In genomic region chr2:74530239-74531161, GRCh38 we compare ENCODE assay signal across 8 cellular contexts. TPM values are rescaled to one million over a fixed set of nuclear protein-coding genes. Genes with fewer than 3 reads are reported as not detected.
A peak's percentile ranks its signal among the peaks of the same experiment; 100 is the strongest.
DNase-seq lines count a peak whose midpoint lies in the region; ATAC-seq and TF ChIP-seq lines count a peak whose summit lies in the region.

No MANE protein-coding gene starts in this region.

- peak overlapping the region; percentile 98 for H3K4me3 ChIP-seq in fibroblast of pulmonary artery (replicated peaks; ENCODE audit: low read depth, low read length)

- no peaks in the 10 kb centered on the region for H3K4me1 ChIP-seq in foreskin keratinocyte

- no peaks in the 10 kb centered on the region for H3K27me3 ChIP-seq in foreskin keratinocyte

- DNase-seq in GM10266 (ENCODE audit: extremely low spot score) (peak; percentile 84), HCEC 1CT (peak; percentile 55), NCI-H146 (lab: John Stamatoyannopoulos, UW) (peak; percentile 53), fibroblast of pulmonary artery (ENCODE audit: low read depth) (peak; percentile 54), neural crest cell (ENCODE audit: low read depth, low spot score) (peak; percentile 27), foreskin keratinocyte (no peak), NCI-H526 treated with DMSO at 0.1 percent for 48 hours (lab: John Stamatoyannopoulos, UW) (no peak)
- DNase-seq in activated T-helper 1 cell treated with anti-CD3 and anti-CD28 coated beads, Interleukin-12 subunit alpha, Interleukin-12 subunit beta, Interleukin-2, Interleukin-4 antibody, amounts not matched to agents 30 ng/mL and 10 ng/mL and 1 ng/mL, durations not matched to agents 14 hours and 24 hours and 36 hours (ENCODE audit: low spot score) = peak; percentile 42

- H3K9me3 Mint-ChIP-seq in activated T-helper 1 cell treated with anti-CD3 and anti-CD28 coated beads, Interleukin-12 subunit alpha, Interleukin-12 subunit beta, Interleukin-2, Interleukin-4 antibody, amounts not matched to agents 30 ng/mL and 10 ng/mL and 1 ng/mL, durations not matched to agents 14 hours and 24 hours and 36 hours = no peaks in the 10 kb centered on the region
- H3K9me3 Mint-ChIP-seq in neural crest cell = peaks cover 2% of the 10 kb centered on the region

- peak overlapping the region; percentile 95 for H3K27ac Mint-ChIP-seq in activated T-helper 1 cell treated with anti-CD3 and anti-CD28 coated beads, Interleukin-12 subunit alpha, Interleukin-12 subunit beta, Interleukin-2, Interleukin-4 antibody, amounts not matched to agents 30 ng/mL and 10 ng/mL and 1 ng/mL, durations not matched to agents 14 hours and 24 hours and 36 hours
- H3K27ac Mint-ChIP-seq in neural crest cell (ENCODE audit: unreplicated experiment) = peak overlapping the region; percentile 91

- H3K4me3 Mint-ChIP-seq in activated T-helper 1 cell treated with anti-CD3 and anti-CD28 coated beads, Interleukin-12 subunit alpha, Interleukin-12 subunit beta, Interleukin-2, Interleukin-4 antibody, amounts not matched to agents 30 ng/mL and 10 ng/mL and 1 ng/mL, durations not matched to agents 14 hours and 24 hours and 36 hours = peak overlapping the region; percentile 99
- peak overlapping the region; percentile 98 for H3K4me3 Mint-ChIP-seq in neural crest cell

- no peaks in the 10 kb centered on the region for H3K27me3 Mint-ChIP-seq in activated T-helper 1 cell treated with anti-CD3 and anti-CD28 coated beads, Interleukin-12 subunit alpha, Interleukin-12 subunit beta, Interleukin-2, Interleukin-4 antibody, amounts not matched to agents 30 ng/mL and 10 ng/mL and 1 ng/mL, durations not matched to agents 14 hours and 24 hours and 36 hours (ENCODE audit: insufficient read depth)
- peaks cover 3% of the 10 kb centered on the region for H3K27me3 Mint-ChIP-seq in neural crest cell (ENCODE audit: low read depth)

- peaks cover 49% of the 10 kb centered on the region for H3K4me1 Mint-ChIP-seq in activated T-helper 1 cell treated with anti-CD3 and anti-CD28 coated beads, Interleukin-12 subunit alpha, Interleukin-12 subunit beta, Interleukin-2, Interleukin-4 antibody, amounts not matched to agents 30 ng/mL and 10 ng/mL and 1 ng/mL, durations not matched to agents 14 hours and 24 hours and 36 hours (ENCODE audit: low read depth)
- peaks cover 39% of the 10 kb centered on the region for H3K4me1 Mint-ChIP-seq in neural crest cell

- TF ChIP-seq CTCF in GM10266 (IDR thresholded peaks at IDR 0.05; ENCODE audit: control insufficient read depth, insufficient read depth, low read depth, missing control alignments) = no peak
- TF ChIP-seq CTCF in fibroblast of pulmonary artery (IDR thresholded peaks at IDR 0.05; ENCODE audit: low read length, missing control alignments) = no peak
- TF ChIP-seq CTCF in neural crest cell (conservative IDR thresholded peaks at IDR 0.05) = no peak
- TF ChIP-seq CTCF in foreskin keratinocyte (conservative IDR thresholded peaks at IDR 0.05) = no peak

- H3K27ac ChIP-seq in foreskin keratinocyte = no peak overlapping the region

- H3K36me3 Mint-ChIP-seq in activated T-helper 1 cell treated with anti-CD3 and anti-CD28 coated beads, Interleukin-12 subunit alpha, Interleukin-12 subunit beta, Interleukin-2, Interleukin-4 antibody, amounts not matched to agents 30 ng/mL and 10 ng/mL and 1 ng/mL, durations not matched to agents 14 hours and 24 hours and 36 hours (ENCODE audit: low read depth) = peaks cover 56% of the 10 kb centered on the region
- peaks cover 17% of the 10 kb centered on the region for H3K36me3 Mint-ChIP-seq in neural crest cell (ENCODE audit: low read depth)

- intact Hi-C loops in activated T-helper 1 cell treated with anti-CD3 and anti-CD28 coated beads, Interleukin-12 subunit alpha, Interleukin-12 subunit beta, Interleukin-2, Interleukin-4 antibody, amounts not matched to agents 30 ng/mL and 10 ng/mL and 1 ng/mL, durations not matched to agents 14 hours and 24 hours and 36 hours (cut with micrococcal nuclease) = loop anchor here (1.0 to 2.0 kb wide), 3 partner anchors 18 to 196 kb away; partner anchors contain the start of gene DOK1

- ATAC-seq in foreskin keratinocyte = no peak

RNA-seq across cellular contexts. Expression of gene HTRA2, which starts 0.8 kb away (rescaled TPM):
- 57.0 and 57.3 TPM in 2 replicates for total RNA-seq in activated T-helper 1 cell treated with anti-CD3 and anti-CD28 coated beads, Interleukin-12 subunit alpha, Interleukin-12 subunit beta, Interleukin-2, Interleukin-4 antibody, amounts not matched to agents 30 ng/mL and 10 ng/mL and 1 ng/mL, durations not matched to agents 14 hours and 24 hours and 36 hours
- total RNA-seq in neural crest cell (44.7 and 45.4 TPM in 2 replicates), foreskin keratinocyte (35.6 and 37.1 TPM in 2 replicates)
- 39.8 and 40.3 TPM in 2 replicates for polyA plus RNA-seq in foreskin keratinocyte

RNA-seq across cellular contexts. Expression of gene AUP1, which starts 1.0 kb away (rescaled TPM):
- 178 and 187 TPM in 2 replicates for total RNA-seq in activated T-helper 1 cell treated with anti-CD3 and anti-CD28 coated beads, Interleukin-12 subunit alpha, Interleukin-12 subunit beta, Interleukin-2, Interleukin-4 antibody, amounts not matched to agents 30 ng/mL and 10 ng/mL and 1 ng/mL, durations not matched to agents 14 hours and 24 hours and 36 hours
- total RNA-seq in neural crest cell (110 and 113 TPM in 2 replicates), foreskin keratinocyte (138 and 144 TPM in 2 replicates)
- polyA plus RNA-seq in foreskin keratinocyte = 177 and 180 TPM in 2 replicates

RNA-seq across cellular contexts. Expression of gene DQX1, which starts 4.5 kb away (rescaled TPM):
- total RNA-seq in activated T-helper 1 cell treated with anti-CD3 and anti-CD28 coated beads, Interleukin-12 subunit alpha, Interleukin-12 subunit beta, Interleukin-2, Interleukin-4 antibody, amounts not matched to agents 30 ng/mL and 10 ng/mL and 1 ng/mL, durations not matched to agents 14 hours and 24 hours and 36 hours = 0.65 and 0.86 TPM in 2 replicates
- total RNA-seq in neural crest cell = 0.49 and 0.77 TPM in 2 replicates
- total RNA-seq in foreskin keratinocyte = 2.5 and 4.2 TPM in 2 replicates
- polyA plus RNA-seq in foreskin keratinocyte = 2.2 and 3.1 TPM in 2 replicates

RNA-seq across cellular contexts. Expression of gene TLX2, which starts 16.2 kb away (rescaled TPM):
- total RNA-seq in activated T-helper 1 cell treated with anti-CD3 and anti-CD28 coated beads, Interleukin-12 subunit alpha, Interleukin-12 subunit beta, Interleukin-2, Interleukin-4 antibody, amounts not matched to agents 30 ng/mL and 10 ng/mL and 1 ng/mL, durations not matched to agents 14 hours and 24 hours and 36 hours = 1.2 and 1.5 TPM in 2 replicates
- total RNA-seq in neural crest cell (not detected in 2 replicates), foreskin keratinocyte (0.10 TPM in 1 of 2 replicates, not detected in the other)
- polyA plus RNA-seq in foreskin keratinocyte = 0.04 TPM in 1 of 2 replicates, not detected in the other

RNA-seq across cellular contexts. Expression of gene PCGF1, which starts 23.0 kb away (rescaled TPM):
- 41.9 and 45.0 TPM in 2 replicates for total RNA-seq in activated T-helper 1 cell treated with anti-CD3 and anti-CD28 coated beads, Interleukin-12 subunit alpha, Interleukin-12 subunit beta, Interleukin-2, Interleukin-4 antibody, amounts not matched to agents 30 ng/mL and 10 ng/mL and 1 ng/mL, durations not matched to agents 14 hours and 24 hours and 36 hours
- 25.4 and 30.0 TPM in 2 replicates for total RNA-seq in neural crest cell
- total RNA-seq in foreskin keratinocyte = 27.4 and 27.5 TPM in 2 replicates
- 28.0 and 29.9 TPM in 2 replicates for polyA plus RNA-seq in foreskin keratinocyte

Comparison
In these comparisons a context has a peak if more than half of its experiments do, and no peak if none do; other contexts are left out.
1. DNase-seq: peak in GM10266 (single experiment), HCEC 1CT (single experiment), NCI-H146 (single experiment), activated T-helper 1 cell treated with anti-CD3 and anti-CD28 coated beads, Interleukin-12 subunit alpha, Interleukin-12 subunit beta, Interleukin-2, Interleukin-4 antibody, amounts not matched to agents 30 ng/mL and 10 ng/mL and 1 ng/mL, durations not matched to agents 14 hours and 24 hours and 36 hours (single experiment), fibroblast of pulmonary artery (single experiment) and neural crest cell (single experiment); none in foreskin keratinocyte (0 of 2) and NCI-H526 treated with DMSO at 0.1 percent for 48 hours (single experiment).